ENCODE assay signal across 1 cellular context in genomic region chr20:35968930-35969329, GRCh38.
TF ChIP-seq lines count a peak whose summit lies in the region.

No MANE protein-coding gene starts in this region.

TF ChIP-seq in HepG2, 621 proteins besides CTCF, POLR2A, EP300 and RAD21:
- TF ChIP-seq CBX5 (CRISPR knock-in tag; IDR thresholded peaks at IDR 0.05; ENCODE audit: borderline replicate concordance) = no peak
- 0 out of 4 replicates have a peak, but pooled peaks of 1 of the 2 experiments have one; percentile 23 for TF ChIP-seq NR2F1 (CRISPR knock-in tag; IDR thresholded peaks at IDR 0.05)
- no peak for TF ChIP-seq ZBTB25 (CRISPR knock-in tag; IDR thresholded peaks at IDR 0.05)
- peak; percentile 58; the same call in 1 of the 2 replicates for TF ChIP-seq RAD51 (IDR thresholded peaks at IDR 0.05; ENCODE audit: borderline replicate concordance)
- no peak for TF ChIP-seq ZNF3 (CRISPR knock-in tag; IDR thresholded peaks at IDR 0.05)
- TF ChIP-seq MAZ (IDR thresholded peaks at IDR 0.05; ENCODE audit: borderline replicate concordance, low read depth, low read length) = no peak
- no peak for TF ChIP-seq MAZ (CRISPR knock-in tag; IDR thresholded peaks at IDR 0.05; ENCODE audit: low read depth)
- TF ChIP-seq ZNF256 (CRISPR knock-in tag; conservative IDR thresholded peaks at IDR 0.05) = no peak
- TF ChIP-seq RFX5 (IDR thresholded peaks at IDR 0.05; ENCODE audit: low read depth, low read length) = 0 out of 2 replicates have a peak, but pooled peaks have one; percentile 33
- TF ChIP-seq, protein P1, sequence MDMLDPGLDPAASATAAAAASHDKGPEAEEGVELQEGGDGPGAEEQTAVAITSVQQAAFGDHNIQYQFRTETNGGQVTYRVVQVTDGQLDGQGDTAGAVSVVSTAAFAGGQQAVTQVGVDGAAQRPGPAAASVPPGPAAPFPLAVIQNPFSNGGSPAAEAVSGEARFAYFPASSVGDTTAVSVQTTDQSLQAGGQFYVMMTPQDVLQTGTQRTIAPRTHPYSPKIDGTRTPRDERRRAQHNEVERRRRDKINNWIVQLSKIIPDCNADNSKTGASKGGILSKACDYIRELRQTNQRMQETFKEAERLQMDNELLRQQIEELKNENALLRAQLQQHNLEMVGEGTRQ (IDR thresholded peaks at IDR 0.05; ENCODE audit: low read depth, low read length) = peak; percentile 28; the same call in 1 of the 2 replicates
- TF ChIP-seq, protein P1 (CRISPR knock-in tag; IDR thresholded peaks at IDR 0.05; ENCODE audit: borderline replicate concordance) = no peak; the same call in 1 of the 2 replicates
- TF ChIP-seq TCF7L2 (IDR thresholded peaks at IDR 0.05; ENCODE audit: low read depth, low read length) = no peak
